In genomic region chr18:37672001-37672400, GRCh38 we compare ENCODE assay signal across 33 cellular contexts.
DNase-seq lines count a peak whose midpoint lies in the region; ATAC-seq and TF ChIP-seq lines count a peak whose summit lies in the region.
"Had no signal": no experiment of that assay in that cellular context is flagged by ENCODE, and none has a peak within 500 bp of the region (broad histone marks: within the 10 kb centered on the region; RNA-seq: fewer than 3 reads in every experiment).

No MANE protein-coding gene starts in this region.

- H3K4me2 ChIP-seq in H9 (ENCODE audit: insufficient read depth, insufficient read length, low read length) = no peak overlapping the region
- H3K4me2 ChIP-seq: A549; BLaER1; BLaER1 treated with 17β-estradiol and CSF1 and Interleukin-3, amounts not matched to agents 10 nM and 100 nM had no signal

- no peaks in the 10 kb centered on the region for H3K79me1 ChIP-seq in H9 (ENCODE audit: insufficient read depth, low read depth, low read length, poor library complexity, severe bottlenecking)

- H2BK20ac ChIP-seq in H9 (ENCODE audit: low read depth, low read length, poor library complexity, severe bottlenecking) = no peak overlapping the region

- no peak overlapping the region for H4K91ac ChIP-seq in H9 (ENCODE audit: insufficient read length, low read depth, low read length)

- H3K56ac ChIP-seq in H9 (ENCODE audit: insufficient read length, low read depth, low read length) = no peak overlapping the region

- H3K27me3 Mint-ChIP-seq in H9 (ENCODE audit: low read depth) = peaks cover 2% of the 10 kb centered on the region
- H3K27me3 Mint-ChIP-seq: B cell; CD4-positive, alpha-beta memory T cell; CD4-positive, alpha-beta T cell; CD4-positive, CD25-positive, alpha-beta regulatory T cell; CD8-positive, alpha-beta memory T cell had no signal

- no peak for ATAC-seq in sciatic nerve
- ATAC-seq: A549; CD8-positive, alpha-beta T cell had no signal

- no peaks in the 10 kb centered on the region for H3K36me3 ChIP-seq in vagina
- H3K36me3 ChIP-seq: BE2C; BLaER1; BLaER1 treated with 17β-estradiol and CSF1 and Interleukin-3, amounts not matched to agents 10 nM and 100 nM had no signal

- no peak overlapping the region for H4K8ac ChIP-seq in H9 (replicated peaks; ENCODE audit: insufficient read length, low read depth, low read length)

- H3K27me3 ChIP-seq in H9 (ENCODE audit: insufficient read depth, low read length) (no peaks in the 10 kb centered on the region), vagina (no peaks in the 10 kb centered on the region)
- H3K27me3 ChIP-seq: BE2C; BLaER1; BLaER1 treated with 17β-estradiol and CSF1 and Interleukin-3, amounts not matched to agents 10 nM and 100 nM had no signal

- no peak overlapping the region for H3K18ac ChIP-seq in H9 (ENCODE audit: insufficient read length, low read depth, low read length)

- no peak overlapping the region for H2BK120ac ChIP-seq in H9 (ENCODE audit: low read depth, low read length, poor library complexity, severe bottlenecking)

- no peak overlapping the region for H3K23ac ChIP-seq in H9 (ENCODE audit: insufficient read length, low read depth, low read length)

- H3K79me2 ChIP-seq in H9 (ENCODE audit: insufficient read depth, low read length) = no peaks in the 10 kb centered on the region

- H2AK5ac ChIP-seq in H9 (ENCODE audit: insufficient read length, low read length) = no peak overlapping the region

- intact Hi-C loops in vagina (cut with DNase I) (no loop called here), sciatic nerve (cut with DNase I) (no loop called here)

- peaks cover 8 to 9% of the 10 kb centered on the region in 2 experiments; a peak in 2 of 5 replicates for H3K9me3 Mint-ChIP-seq in H9

- DNase-seq in H9 = peak; percentile 5
- peak; percentile 18 for DNase-seq in ecto neural progenitor cell (ENCODE audit: low spot score)
- peak; percentile 54 to 84 for DNase-seq in vagina (ENCODE audit: extremely low spot score in 2 of 2)
- DNase-seq in sciatic nerve (ENCODE audit: low spot score) = no peak
- DNase-seq in stimulated activated CD4-positive, alpha-beta T cell treated with anti-CD3 and anti-CD28 coated beads, Interleukin-1b, Interleukin-23, amount 100 ng/mL, for 48 hours = no peak
- DNase-seq in NCI-H187 (lab: John Stamatoyannopoulos, UW) = no peak
- DNase-seq: 8988T; ACHN; AML-193; BE2C; C1 segment of cervical spinal cord; Caco-2; Calu3; CD4-positive, alpha-beta memory T cell; CD4-positive, alpha-beta T cell; CD4-positive, CD25-positive, alpha-beta regulatory T cell; CD8-positive, alpha-beta memory T cell; CD8-positive, alpha-beta T cell; COR-L47; DMS 273 treated with DMSO at 0.1 percent for 48 hours; DMS153; DMS53; DMS79; DMS79 treated with DMSO at 0.1 percent for 48 hours; DND-41; EL had no signal

- no peak overlapping the region for H3K4me3 Mint-ChIP-seq in H9
- H3K4me3 Mint-ChIP-seq: B cell; CD14-positive monocyte; CD4-positive, alpha-beta memory T cell; CD4-positive, alpha-beta T cell; CD4-positive, CD25-positive, alpha-beta regulatory T cell; CD8-positive, alpha-beta memory T cell; CD8-positive, alpha-beta T cell had no signal

- H3K27ac ChIP-seq in H9 (ENCODE audit: insufficient read length, low read depth, low read length) (no peak overlapping the region), vagina (no peak overlapping the region)
- H3K27ac ChIP-seq: 22Rv1; A549; BLaER1; BLaER1 treated with 17β-estradiol and CSF1 and Interleukin-3, amounts not matched to agents 10 nM and 100 nM; C4-2B had no signal

- H4K5ac ChIP-seq in H9 (ENCODE audit: insufficient read length, low read depth, low read length) = no peak overlapping the region

- H2AFZ ChIP-seq in H9 (ENCODE audit: low read length) = no peak overlapping the region

- no peak for TF ChIP-seq POLR2A in vagina (IDR thresholded peaks at IDR 0.05)

- H3K27ac Mint-ChIP-seq in H9 = peak overlapping the region in 1 of 3 experiments; percentile 60; a peak in 1 of 7 replicates
- H3K27ac Mint-ChIP-seq: B cell; CD14-positive monocyte; CD4-positive, alpha-beta memory T cell; CD4-positive, alpha-beta T cell; CD8-positive, alpha-beta memory T cell; CD8-positive, alpha-beta T cell had no signal

- no peak overlapping the region for H3K14ac ChIP-seq in H9 (ENCODE audit: insufficient read depth, low read length)

- H2BK5ac ChIP-seq in H9 (ENCODE audit: insufficient read length, low read length) = no peak overlapping the region

- H2BK15ac ChIP-seq in H9 (ENCODE audit: low read depth, low read length) = no peak overlapping the region

- H3K4me1 Mint-ChIP-seq in H9 = peaks cover 18 to 24% of the 10 kb centered on the region in 2 experiments
- H3K4me1 Mint-ChIP-seq: B cell; CD14-positive monocyte; CD4-positive, alpha-beta memory T cell; CD4-positive, CD25-positive, alpha-beta regulatory T cell; CD8-positive, alpha-beta memory T cell had no signal

- TF ChIP-seq CTCF in H9 (conservative IDR thresholded peaks at IDR 0.05) (no peak), vagina (IDR thresholded peaks at IDR 0.05) (no peak)

- H4K20me1 ChIP-seq in H9 (ENCODE audit: control insufficient read depth, insufficient read depth, insufficient read length) = no peaks in the 10 kb centered on the region
- H4K20me1 ChIP-seq: BLaER1; BLaER1 treated with 17β-estradiol and CSF1 and Interleukin-3, amounts not matched to agents 10 nM and 100 nM had no signal

- H3K9me3 ChIP-seq in H9 (ENCODE audit: control insufficient read depth, low read depth, low read length) = no peaks in the 10 kb centered on the region
- no peaks in the 10 kb centered on the region for H3K9me3 ChIP-seq in vagina
- H3K9me3 ChIP-seq: A549, BE2C, Caco-2 had no signal

- H3K9ac ChIP-seq in H9 (ENCODE audit: extremely low read depth, insufficient read length, low read length) = no peak overlapping the region
- H3K9ac ChIP-seq: BLaER1; BLaER1 treated with 17β-estradiol and CSF1 and Interleukin-3, amounts not matched to agents 10 nM and 100 nM had no signal

- no CpG with 5 or more reads among the region's 2 CpGs for WGBS in H9 (ENCODE audit: extremely low coverage, insufficient read length, low lambda C conversion rate)

- H3K4ac ChIP-seq in H9 (ENCODE audit: low read depth, low read length) = no peak overlapping the region

- peaks cover 6% of the 10 kb centered on the region; the same call in 1 of the 2 replicates for H3K4me1 ChIP-seq in H9 (ENCODE audit: insufficient read depth, low read length)
- no peaks in the 10 kb centered on the region for H3K4me1 ChIP-seq in vagina
- H3K4me1 ChIP-seq: A549, BE2C, BLaER1, Caco-2 had no signal

- no peaks in the 10 kb centered on the region for H3K23me2 ChIP-seq in H9 (ENCODE audit: insufficient read length, low read depth, low read length, poor library complexity, severe bottlenecking)

- no peak overlapping the region for H3K4me3 ChIP-seq in vagina
- H3K4me3 ChIP-seq: A549; BLaER1; BLaER1 treated with 17β-estradiol and CSF1 and Interleukin-3, amounts not matched to agents 10 nM and 100 nM had no signal

- H3T11ph ChIP-seq in H9 (ENCODE audit: low read length) = no peak overlapping the region

- H3K36me3 Mint-ChIP-seq in H9 (ENCODE audit: insufficient read depth in 1 of 3, low read depth in 3 of 3) = no peaks in the 10 kb centered on the region; a peak in 1 of 7 replicates
- H3K36me3 Mint-ChIP-seq: CD14-positive monocyte; CD4-positive, alpha-beta memory T cell; CD4-positive, CD25-positive, alpha-beta regulatory T cell; CD8-positive, alpha-beta memory T cell; CD8-positive, alpha-beta T cell had no signal

- no peak overlapping the region for H2BK12ac ChIP-seq in H9 (ENCODE audit: insufficient read length, low read depth, low read length)

Comparison
In these comparisons a context has a peak if more than half of its experiments do, and no peak if none do; other contexts are left out.
1. DNase-seq: peak in H9 (single experiment), ecto neural progenitor cell (single experiment) and vagina (2 of 2); none in sciatic nerve (single experiment), stimulated activated CD4-positive, alpha-beta T cell treated with anti-CD3 and anti-CD28 coated beads, Interleukin-1b, Interleukin-23, amount 100 ng/mL, for 48 hours (single experiment) and NCI-H187 (0 of 2).